In genomic region chr10:60817135-60817805, GRCh38 we compare ENCODE assay signal across 11 cellular contexts. TPM values are rescaled to one million over a fixed set of nuclear protein-coding genes. Genes with fewer than 3 reads are reported as not detected.
DNase-seq lines count a peak whose midpoint lies in the region; ATAC-seq and TF ChIP-seq lines count a peak whose summit lies in the region.
"Had no signal": no experiment of that assay in that cellular context is flagged by ENCODE, and none has a peak within 500 bp of the region (broad histone marks: within the 10 kb centered on the region; RNA-seq: fewer than 3 reads in every experiment).

No MANE protein-coding gene starts in this region.

- peaks cover 1% of the 10 kb centered on the region; the same call in 1 of the 2 replicates for H3K27me3 Mint-ChIP-seq in HFFc6 (ENCODE audit: insufficient read depth)
- peaks cover 3% of the 10 kb centered on the region for H3K27me3 Mint-ChIP-seq in brain
- no peaks in the 10 kb centered on the region for H3K27me3 Mint-ChIP-seq in WTC11 (ENCODE audit: low read depth)
- H3K27me3 Mint-ChIP-seq: activated CD8-positive, alpha-beta T cell treated with anti-CD3 and anti-CD28 coated beads for 36 hours had no signal

- TF ChIP-seq CTCF in HFFc6 (IDR thresholded peaks at IDR 0.05): no peak
- no peak for TF ChIP-seq CTCF in brain (conservative IDR thresholded peaks at IDR 0.05)
- no peak for TF ChIP-seq CTCF in left lung (IDR thresholded peaks at IDR 0.05)
- no peak for TF ChIP-seq CTCF in WTC11 (IDR thresholded peaks at IDR 0.05)
- no peak for TF ChIP-seq CTCF in ascending aorta (IDR thresholded peaks at IDR 0.05)

- H3K4me1 Mint-ChIP-seq in HFFc6 (ENCODE audit: low read depth) (peaks cover 58% of the 10 kb centered on the region), brain (peaks cover 37% of the 10 kb centered on the region), WTC11 (peaks cover 13% of the 10 kb centered on the region)

- H3K4me3 Mint-ChIP-seq in HFFc6 (peak overlapping the region; percentile 27), brain (peak overlapping the region in 2 of 5 experiments; percentile 44 to 66), WTC11 (no peak overlapping the region)
- H3K4me3 Mint-ChIP-seq: activated CD8-positive, alpha-beta T cell treated with anti-CD3 and anti-CD28 coated beads for 36 hours had no signal

- H3K27ac ChIP-seq in left lung: peak overlapping the region in 1 of 2 donors; percentile 41
- H3K27ac ChIP-seq in ascending aorta: peak overlapping the region in 1 of 2 donors; percentile 33
- H3K27ac ChIP-seq: epithelial cell of prostate had no signal

- POLR2A ChIA-PET in WTC11 (lab: Charles Lee): no interaction called here

- H3K4me3 ChIP-seq in left lung (no peak overlapping the region), ascending aorta (peak overlapping the region in 1 of 2 donors; percentile 13)
- H3K4me3 ChIP-seq: K562 had no signal

- H3K9me3 ChIP-seq in left lung (no peaks in the 10 kb centered on the region), ascending aorta (no peaks in the 10 kb centered on the region)

- H3K27ac Mint-ChIP-seq in HFFc6: peak overlapping the region; percentile 34; the same call in 1 of the 2 replicates
- H3K27ac Mint-ChIP-seq in brain: peak overlapping the region; percentile 54 to 91 (median 73)
- H3K27ac Mint-ChIP-seq in WTC11: no peak overlapping the region
- H3K27ac Mint-ChIP-seq: activated CD8-positive, alpha-beta T cell treated with anti-CD3 and anti-CD28 coated beads for 36 hours had no signal

- H3K4me1 ChIP-seq in left lung (peaks cover 0 to 10% of the 10 kb centered on the region in 2 donors), ascending aorta (peaks cover 0 to 4% of the 10 kb centered on the region in 2 donors)

- H3K36me3 Mint-ChIP-seq in HFFc6 (ENCODE audit: low read depth): no peaks in the 10 kb centered on the region
- no peaks in the 10 kb centered on the region for H3K36me3 Mint-ChIP-seq in brain
- no peaks in the 10 kb centered on the region for H3K36me3 Mint-ChIP-seq in WTC11

- no peaks in the 10 kb centered on the region for H3K9me3 Mint-ChIP-seq in HFFc6
- peaks cover 0 to 5% (median 0%) of the 10 kb centered on the region in 5 experiments for H3K9me3 Mint-ChIP-seq in brain
- H3K9me3 Mint-ChIP-seq in WTC11: no peaks in the 10 kb centered on the region
- H3K9me3 Mint-ChIP-seq: activated CD8-positive, alpha-beta T cell treated with anti-CD3 and anti-CD28 coated beads for 36 hours had no signal

- intact Hi-C loops in left lung (cut with DNase I) (loop anchor here in 1 of 2 donors (5.0 kb wide), 1 partner anchor 150 kb away; no protein-coding TSS in a partner anchor), ascending aorta (cut with DNase I) (loop anchor here (5.0 to 10.0 kb wide), 3 partner anchors 368 to 1078 kb away; no protein-coding TSS in a partner anchor)

- CTCF ChIA-PET in WTC11 (lab: Charles Lee): interaction anchor here (0.5 to 1.3 kb wide), 9 partner anchors 10 to 916 kb away, joined by 3 to 5 read pairs (median 4); no protein-coding TSS in a partner anchor

- H3K36me3 ChIP-seq in left lung (no peaks in the 10 kb centered on the region), ascending aorta (no peaks in the 10 kb centered on the region)

- ATAC-seq in left lung (peak; percentile 57), WTC11 (no peak)

- DNase-seq in HFFc6 (peak; percentile 60), left lung (no peak), superior temporal gyrus (ENCODE audit: extremely low spot score) (peak; percentile 56), WTC11 (ENCODE audit: low spot score) (no peak), ascending aorta (ENCODE audit: low spot score in 2 of 2) (no peak), NCI-H2227 treated with DMSO at 0.1 percent for 48 hours (lab: John Stamatoyannopoulos, UW) (no peak)
- no peak for DNase-seq in stimulated activated CD8-positive, alpha-beta memory T cell treated with anti-CD3 and anti-CD28 coated beads, Interleukin-4, amount 100 ng/mL, for 48 hours

- H3K27me3 ChIP-seq in left lung (no peaks in the 10 kb centered on the region), ascending aorta (no peaks in the 10 kb centered on the region)

TF ChIP-seq in WTC11, 78 proteins besides CTCF, POLR2A, EP300 and RAD21 (continues in another document):
- no peak for TF ChIP-seq SMAD4 (CRISPR knock-in tag; IDR thresholded peaks at IDR 0.05)
- TF ChIP-seq NFATC4 (CRISPR knock-in tag; IDR thresholded peaks at IDR 0.05): no peak
- no peak for TF ChIP-seq ATF2 (CRISPR knock-in tag; IDR thresholded peaks at IDR 0.05; ENCODE audit: borderline replicate concordance, low read depth)
- TF ChIP-seq IRF1 (CRISPR knock-in tag; IDR thresholded peaks at IDR 0.05): no peak
- TF ChIP-seq ZMAT4 (CRISPR knock-in tag; IDR thresholded peaks at IDR 0.05): no peak
- TF ChIP-seq ATF3 (CRISPR knock-in tag; conservative IDR thresholded peaks at IDR 0.05): no peak
- TF ChIP-seq MAX (CRISPR knock-in tag; IDR thresholded peaks at IDR 0.05): no peak
- no peak for TF ChIP-seq PREB (CRISPR knock-in tag; IDR thresholded peaks at IDR 0.05; ENCODE audit: borderline replicate concordance)
- no peak for TF ChIP-seq HMGA2 (CRISPR knock-in tag; IDR thresholded peaks at IDR 0.05)
- TF ChIP-seq JAZF1 (CRISPR knock-in tag; IDR thresholded peaks at IDR 0.05): no peak
- no peak for TF ChIP-seq ZNF232 (CRISPR knock-in tag; IDR thresholded peaks at IDR 0.05)
- TF ChIP-seq CREB1 (CRISPR knock-in tag; IDR thresholded peaks at IDR 0.05): no peak
- TF ChIP-seq ZNF425 (CRISPR knock-in tag; conservative IDR thresholded peaks at IDR 0.05): no peak
- no peak for TF ChIP-seq NR2C2 (CRISPR knock-in tag; IDR thresholded peaks at IDR 0.05)
- TF ChIP-seq SOX15 (CRISPR knock-in tag; IDR thresholded peaks at IDR 0.05): no peak

RNA-seq across cellular contexts. Expression of gene CDK1, which starts 39.0 kb away (rescaled TPM):
- total RNA-seq in HFFc6 (2021; fragmentation: NEBNext Ultra II Directional; extraction: Animal tissue kit (Norgen Biotek cat#: 25700)): 10 to 100 TPM; 18.3 to 43.0 (median 38.5) TPM
- polyA plus RNA-seq in brain (ENCODE audit: insufficient read depth, low read depth, low replicate concordance): 30.6 TPM
- 10 to 100 TPM in 1 of 2 donors, 1 to 10 TPM in 1; 9.2 to 32.5 TPM for total RNA-seq in left lung
- 92.8 to 98.9 TPM (median 94.8 TPM) in 3 replicates for total RNA-seq in WTC11 (2021)
- total RNA-seq in ascending aorta: not detected

Comparison
In these comparisons a context has a peak if more than half of its experiments do, and no peak if none do; other contexts are left out.
1. DNase-seq: peak in HFFc6 (single experiment) and superior temporal gyrus (single experiment); none in left lung (0 of 2), stimulated activated CD8-positive, alpha-beta memory T cell treated with anti-CD3 and anti-CD28 coated beads, Interleukin-4, amount 100 ng/mL, for 48 hours (single experiment), WTC11 (single experiment), ascending aorta (0 of 2) and NCI-H2227 treated with DMSO at 0.1 percent for 48 hours (single experiment).
2. RNA of gene CDK1, which starts 39.0 kb away (total RNA-seq): 92.8 to 98.9 TPM in WTC11, 18.3 to 43.0 TPM in HFFc6 and 9.2 to 32.5 TPM in left lung; not detected in ascending aorta (single experiment); every median in the first group is over 10 times any median in the second.